In the genomic region with DNA sequence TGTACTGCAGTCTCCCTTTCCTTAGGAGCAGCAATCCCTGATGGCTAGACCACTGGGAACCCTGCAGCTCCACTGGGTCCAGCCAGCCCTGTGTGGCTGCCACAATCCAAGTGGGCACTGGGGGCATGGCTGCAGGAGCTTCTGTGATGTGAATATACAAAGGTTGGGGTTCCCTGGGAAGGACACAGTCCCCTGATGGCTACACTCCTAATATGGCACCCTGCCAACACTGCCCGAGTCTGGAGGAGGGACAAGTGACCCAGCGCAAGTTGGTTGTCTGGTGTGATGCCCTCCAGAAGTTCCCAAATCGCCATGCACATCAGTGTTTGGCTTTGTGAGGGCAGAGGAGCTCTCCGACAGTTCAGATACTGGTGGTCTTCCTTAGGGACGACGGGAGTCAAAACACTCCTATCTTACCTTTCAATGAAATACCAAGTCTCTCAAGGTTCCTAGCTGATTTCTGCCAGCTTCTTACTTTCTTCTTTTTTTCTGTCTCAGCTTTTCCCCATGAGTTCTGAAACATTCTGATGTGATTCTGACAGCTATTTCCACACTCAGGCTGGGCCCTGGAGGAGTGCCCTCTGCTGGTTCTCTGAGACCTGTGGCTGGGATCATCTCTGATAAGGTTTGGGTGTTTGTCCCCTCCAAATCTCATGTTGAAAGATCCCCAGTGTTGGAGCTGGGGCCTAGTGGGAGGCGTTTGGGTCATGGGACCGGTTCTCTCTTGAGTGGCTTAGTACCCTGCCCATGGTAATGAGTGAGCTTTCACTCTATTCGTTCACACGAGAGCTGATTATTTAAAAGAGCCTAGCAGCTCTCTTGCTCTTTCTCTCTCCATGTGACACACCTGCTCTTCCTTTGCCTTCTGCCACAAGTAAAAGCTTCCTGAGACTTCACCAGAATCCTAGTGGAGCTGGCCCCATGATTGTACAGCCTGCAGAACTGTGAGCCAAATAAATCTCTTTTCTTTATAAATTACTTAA, we compare ENCODE assay signal across 9 cellular contexts. TPM values are rescaled to one million over a fixed set of nuclear protein-coding genes. Genes with fewer than 3 reads are reported as not detected.
DNase-seq lines count a peak whose midpoint lies in the region; ATAC-seq and TF ChIP-seq lines count a peak whose summit lies in the region.
"Had no signal": no experiment of that assay in that cellular context is flagged by ENCODE, and none has a peak within 500 bp of the region (broad histone marks: within the 10 kb centered on the region; RNA-seq: fewer than 3 reads in every experiment).

No MANE protein-coding gene starts in this region.

- H3K36me3 ChIP-seq in tibial artery: no peaks in the 10 kb centered on the region
- H3K36me3 ChIP-seq: esophagus squamous epithelium had no signal

- no peak overlapping the region for H3K27ac Mint-ChIP-seq in nephron

- H3K27me3 ChIP-seq in dorsolateral prefrontal cortex (no peaks in the 10 kb centered on the region), tibial artery (no peaks in the 10 kb centered on the region)

- H3K9me3 Mint-ChIP-seq in nephron: peaks cover 7% of the 10 kb centered on the region

- no peak overlapping the region for H3K4me3 Mint-ChIP-seq in nephron

- H3K4me1 Mint-ChIP-seq in nephron: no peaks in the 10 kb centered on the region

- DNase-seq in ELF-1 (ENCODE audit: low read depth, low spot score) (peak; percentile 41), LNCaP clone FGC (ENCODE audit: low read depth) (no peak), dorsolateral prefrontal cortex (peak in 6 of 10 donors; percentile 12 to 58 (median 38)), tibial artery (no peak)
- DNase-seq: esophagus squamous epithelium; stimulated activated CD4-positive, alpha-beta T cell treated with anti-CD3 and anti-CD28 coated beads, Interleukin-4, amount 100 ng/mL, for 4 hours had no signal

- no peak overlapping the region for H3K4me3 ChIP-seq in LNCaP clone FGC (ENCODE audit: low read depth, low read length)
- H3K4me3 ChIP-seq in dorsolateral prefrontal cortex: no peak overlapping the region
- H3K4me3 ChIP-seq in tibial artery: no peak overlapping the region
- H3K4me3 ChIP-seq: esophagus squamous epithelium had no signal

- no peak overlapping the region for H3K27ac ChIP-seq in dorsolateral prefrontal cortex
- H3K27ac ChIP-seq in tibial artery: no peak overlapping the region
- H3K27ac ChIP-seq: esophagus squamous epithelium had no signal

- TF ChIP-seq CTCF in LNCaP clone FGC (IDR thresholded peaks at IDR 0.05; ENCODE audit: control insufficient read depth, extremely low read depth, insufficient read depth) (peak; percentile 71), dorsolateral prefrontal cortex (IDR thresholded peaks at IDR 0.05 in 54 of 56, conservative IDR thresholded peaks at IDR 0.05 in 2 of 56; ENCODE audit: low read depth in 1 of 56, partially characterized antibody in 56 of 56) (peak in 51 of 56 donors; percentile 14 to 72 (median 49)), nephron (IDR thresholded peaks at IDR 0.05; ENCODE audit: unreplicated experiment in 3 of 3) (peak in 2 of 3 experiments; percentile 25 to 32), tibial artery (IDR thresholded peaks at IDR 0.05) (peak in 1 of 2 experiments; percentile 39)

- intact Hi-C loops in dorsolateral prefrontal cortex (cut with DNase I) (loop anchor here (2.0 to 5.0 kb wide), 2 partner anchors 46 to 49 kb away; no protein-coding TSS in a partner anchor), tibial artery (cut with DNase I; ENCODE audit: low total_unique reads) (no loop called here)

- ATAC-seq in HG03108 (IDR thresholded peaks at IDR 0.05; ENCODE audit: unreplicated experiment) (no peak), GM21447 (IDR thresholded peaks at IDR 0.05; ENCODE audit: unreplicated experiment) (no peak)

- no peaks in the 10 kb centered on the region for H3K9me3 ChIP-seq in tibial artery

- no peaks in the 10 kb centered on the region for H3K4me1 ChIP-seq in tibial artery
- H3K4me1 ChIP-seq: esophagus squamous epithelium had no signal

- no peaks in the 10 kb centered on the region for H3K27me3 Mint-ChIP-seq in nephron (ENCODE audit: low read depth)

- H3K36me3 Mint-ChIP-seq in nephron (ENCODE audit: low read depth): no peaks in the 10 kb centered on the region

RNA-seq across cellular contexts. Expression of a gene that starts 15.5 kb away (rescaled TPM):
- under 1 TPM in 16 of 120 experiments, not detected in 104; 0.24 to 0.82 (median 0.47) TPM for total RNA-seq in dorsolateral prefrontal cortex

RNA-seq across cellular contexts. Expression of a gene that starts 26.8 kb away (rescaled TPM):
- total RNA-seq in dorsolateral prefrontal cortex: 10 to 100 TPM in 118 of 120 experiments, 1 to 10 TPM in 2; 9.3 to 64.7 (median 26.2) TPM

RNA-seq across cellular contexts. Expression of a gene that starts 39.5 kb away (rescaled TPM):
- 100 to 1,000 TPM in 93 of 120 experiments, 10 to 100 TPM in 27; 23.2 to 788 (median 170) TPM for total RNA-seq in dorsolateral prefrontal cortex
- total RNA-seq: esophagus squamous epithelium had no signal

Comparison
In these comparisons a context has a peak if more than half of its experiments do, and no peak if none do; other contexts are left out.
1. DNase-seq: peak in ELF-1 (single experiment) and dorsolateral prefrontal cortex (6 of 10); none in LNCaP clone FGC (single experiment) and tibial artery (0 of 2).